8 cellular contexts compared by ENCODE assay signal in genomic region chr12:25557830-25558436, GRCh38. TPM values are rescaled to one million over a fixed set of nuclear protein-coding genes. Genes with fewer than 3 reads are reported as not detected.
DNase-seq lines count a peak whose midpoint lies in the region; ATAC-seq and TF ChIP-seq lines count a peak whose summit lies in the region.

No MANE protein-coding gene starts in this region.

- peak; percentile 1 for DNase-seq in activated T-cell treated with anti-CD3 and anti-CD28 coated beads for 4 hours
- DNase-seq in activated T-cell treated with anti-CD3 and anti-CD28 coated beads, Interleukin-2, amount 50 U/mL, for 48 hours: no peak
- DNase-seq in NCI-H1105 treated with DMSO at 0.1 percent for 48 hours (lab: John Stamatoyannopoulos, UW): peak; percentile 62
- peak; percentile 59 to 64 for DNase-seq in lung microvascular endothelial cell (ENCODE audit: low read depth in 2 of 2)
- DNase-seq in lower leg skin (ENCODE audit: low spot score in 2 of 2): no peak
- DNase-seq in HK-2 (ENCODE audit: unreplicated experiment): no peak

- H3K4me1 Mint-ChIP-seq in brain: peaks cover 5% of the 10 kb centered on the region

- peak; percentile 21 to 59 for TF ChIP-seq CTCF in brain (conservative IDR thresholded peaks at IDR 0.05)
- TF ChIP-seq CTCF in lower leg skin (IDR thresholded peaks at IDR 0.05): no peak

- 41 to 44% methylated on average over 2 of the region's 2 CpGs for WGBS in lower leg skin, 2 donors

- TF ChIP-seq POLR2A in lower leg skin (IDR thresholded peaks at IDR 0.05): no peak

- no peak overlapping the region for H3K4me3 ChIP-seq in lower leg skin (ENCODE audit: low read depth, poor library complexity, severe bottlenecking)

- H3K27me3 Mint-ChIP-seq in brain: peaks cover 17% of the 10 kb centered on the region

- peaks cover 0 to 17% (median 9%) of the 10 kb centered on the region in 5 experiments for H3K9me3 Mint-ChIP-seq in brain

- intact Hi-C loops in lower leg skin (cut with DNase I; ENCODE audit: low total_unique reads): no loop called here

- H3K4me3 Mint-ChIP-seq in brain: no peak overlapping the region

- ATAC-seq in GM21526 (IDR thresholded peaks at IDR 0.05; ENCODE audit: low FRiP score, unreplicated experiment): no peak

- no peak overlapping the region for H3K27ac Mint-ChIP-seq in brain

- H3K36me3 Mint-ChIP-seq in brain: no peaks in the 10 kb centered on the region

RNA-seq across cellular contexts. Expression of gene LMNTD1, which starts 4.8 kb away (rescaled TPM):
- not detected for polyA plus RNA-seq in brain (ENCODE audit: insufficient read depth, low read depth, low replicate concordance)
- total RNA-seq in lung microvascular endothelial cell (under 0.01 TPM in 1 of 2 replicates, not detected in the other), lower leg skin (not detected)

Comparison
In these comparisons a context has a peak if more than half of its experiments do, and no peak if none do; other contexts are left out.
1. DNase-seq: peak in activated T-cell treated with anti-CD3 and anti-CD28 coated beads for 4 hours (single experiment), NCI-H1105 treated with DMSO at 0.1 percent for 48 hours (single experiment) and lung microvascular endothelial cell (2 of 2); none in activated T-cell treated with anti-CD3 and anti-CD28 coated beads, Interleukin-2, amount 50 U/mL, for 48 hours (0 of 2), lower leg skin (0 of 2) and HK-2 (single experiment).
2. CTCF ChIP-seq: peak in brain (2 of 2); none in lower leg skin (0 of 3).